ENCODE assay signal across 23 cellular contexts in genomic region chr2:186299610-186300009, GRCh38.
"Had no signal": no experiment of that assay in that cellular context is flagged by ENCODE, and none has a peak within 500 bp of the region (broad histone marks: within the 10 kb centered on the region; RNA-seq: fewer than 3 reads in every experiment).

No MANE protein-coding gene starts in this region.

- DNase-seq: dermis blood vessel endothelial cell; dorsolateral prefrontal cortex; effector CD4-positive, alpha-beta T cell; effector memory CD4-positive, alpha-beta T cell; esophagus squamous epithelium; foreskin fibroblast; foreskin melanocyte; gastrocnemius medialis; glutamatergic neuron; head of caudate nucleus; heart right ventricle; hippocampal formation; left cardiac atrium; left ventricle myocardium inferior; lower lobe of right lung; mesenchymal stem cell; naive B cell had no signal

- ATAC-seq: gastrocnemius medialis, heart right ventricle, left cardiac atrium, left lobe of liver, lower lobe of right lung had no signal

- FAIRE-seq: colon, endothelial cell of umbilical vein, islet of Langerhans, keratinocyte had no signal

- H3K36me3 ChIP-seq: esophagus squamous epithelium, gastrocnemius medialis, heart right ventricle, left ventricle myocardium inferior, lower lobe of right lung had no signal

- H3K27ac ChIP-seq: coronary artery, dorsolateral prefrontal cortex, esophagus squamous epithelium, gastrocnemius medialis, heart right ventricle, left ventricle myocardium inferior, lower lobe of right lung had no signal

- H3K9me3 ChIP-seq: esophagus squamous epithelium, gastrocnemius medialis, heart right ventricle, left ventricle myocardium inferior, lower lobe of right lung had no signal

- H3K27me3 ChIP-seq: dorsolateral prefrontal cortex, esophagus squamous epithelium, gastrocnemius medialis, heart right ventricle had no signal

- H3K4me3 ChIP-seq: coronary artery, dorsolateral prefrontal cortex, esophagus squamous epithelium, gastrocnemius medialis, heart right ventricle, left ventricle myocardium inferior, lower lobe of right lung had no signal

- H3K4me1 ChIP-seq: esophagus squamous epithelium, lower lobe of right lung had no signal
